8 cellular contexts compared by ENCODE assay signal in genomic region chr5:176360894-176361436, GRCh38. TPM values are rescaled to one million over a fixed set of nuclear protein-coding genes. Genes with fewer than 3 reads are reported as not detected.
A peak's percentile ranks its signal among the peaks of the same experiment; 100 is the strongest.
DNase-seq lines count a peak whose midpoint lies in the region; ATAC-seq, FAIRE-seq and TF ChIP-seq lines count a peak whose summit lies in the region.

No MANE protein-coding gene starts in this region.

- no peaks in the 10 kb centered on the region for H3K9me3 Mint-ChIP-seq in CD4-positive, alpha-beta T cell
- H3K9me3 Mint-ChIP-seq in activated CD8-positive, alpha-beta T cell treated with anti-CD3 and anti-CD28 coated beads, Interleukin-2, amount 10 ng/mL, durations not matched to agents 7 days and 5 days (ENCODE audit: insufficient read depth), result no peaks in the 10 kb centered on the region

- peaks cover 48% of the 10 kb centered on the region for H3K4me1 Mint-ChIP-seq in CD4-positive, alpha-beta T cell (ENCODE audit: low read depth)
- peaks cover 40% of the 10 kb centered on the region for H3K4me1 Mint-ChIP-seq in activated CD8-positive, alpha-beta T cell treated with anti-CD3 and anti-CD28 coated beads, Interleukin-2, amount 10 ng/mL, durations not matched to agents 7 days and 5 days (ENCODE audit: low read depth)

- H3K36me3 Mint-ChIP-seq in CD4-positive, alpha-beta T cell (ENCODE audit: low read depth), result peaks cover 44% of the 10 kb centered on the region
- peaks cover 24% of the 10 kb centered on the region for H3K36me3 Mint-ChIP-seq in activated CD8-positive, alpha-beta T cell treated with anti-CD3 and anti-CD28 coated beads, Interleukin-2, amount 10 ng/mL, durations not matched to agents 7 days and 5 days (ENCODE audit: low read depth)

- H3K27ac Mint-ChIP-seq in CD4-positive, alpha-beta T cell, result peak overlapping the region; percentile 87
- H3K27ac Mint-ChIP-seq in activated CD8-positive, alpha-beta T cell treated with anti-CD3 and anti-CD28 coated beads, Interleukin-2, amount 10 ng/mL, durations not matched to agents 7 days and 5 days, result peak overlapping the region; percentile 99

- no peak for ATAC-seq in CD4-positive, alpha-beta T cell (ENCODE audit: poor library complexity)
- ATAC-seq in HG02943 (IDR thresholded peaks at IDR 0.05; ENCODE audit: low read depth, unreplicated experiment) (peak; percentile 4), left ventricle myocardium superior (peak; percentile 3), gastrocnemius medialis (peak; percentile 18 to 20), HG02938 (IDR thresholded peaks at IDR 0.05; ENCODE audit: unreplicated experiment) (no peak)
- peak; percentile 4 for ATAC-seq in activated CD8-positive, alpha-beta T cell treated with anti-CD3 and anti-CD28 coated beads, Interleukin-2, amount 10 ng/mL, durations not matched to agents 7 days and 5 days

- intact Hi-C loops in CD4-positive, alpha-beta T cell (cut with DNase I, micrococcal nuclease), result loop anchor here (1.0 to 2.0 kb wide), 2 partner anchors 27 to 56 kb away; partner anchors contain the start of genes HIGD2A (in 2 of the 2), NOP16 (in 2 of the 2) and CLTB (in 1 of the 2)
- intact Hi-C loops in left ventricle myocardium superior (cut with micrococcal nuclease), result no loop called here
- intact Hi-C loops in gastrocnemius medialis (cut with DNase I; ENCODE audit: low total_unique reads), result loop anchor here (1.0 to 2.0 kb wide), 4 partner anchors 27 to 176 kb away; partner anchors contain the start of genes CLTB, FAF2, HIGD2A and NOP16

- no peaks in the 10 kb centered on the region for H3K27me3 ChIP-seq in CD4-positive, alpha-beta T cell (ENCODE audit: control insufficient read depth, insufficient read depth, low read length)
- H3K27me3 ChIP-seq in gastrocnemius medialis, result no peaks in the 10 kb centered on the region

- peak overlapping the region; percentile 96 for H3K4me3 Mint-ChIP-seq in CD4-positive, alpha-beta T cell
- H3K4me3 Mint-ChIP-seq in activated CD8-positive, alpha-beta T cell treated with anti-CD3 and anti-CD28 coated beads, Interleukin-2, amount 10 ng/mL, durations not matched to agents 7 days and 5 days, result peak overlapping the region; percentile 99

- no peaks in the 10 kb centered on the region for H3K27me3 Mint-ChIP-seq in CD4-positive, alpha-beta T cell
- no peaks in the 10 kb centered on the region for H3K27me3 Mint-ChIP-seq in activated CD8-positive, alpha-beta T cell treated with anti-CD3 and anti-CD28 coated beads, Interleukin-2, amount 10 ng/mL, durations not matched to agents 7 days and 5 days (ENCODE audit: low read depth)

- H3K4me3 ChIP-seq in gastrocnemius medialis, result peak overlapping the region; percentile 83 to 99 (median 96)

- in situ Hi-C loops in gastrocnemius medialis (cut with MboI; ENCODE audit: low sequenced_read_pairs in 4 of 4), result no loop called here

- peak in 2 of 10 experiments; percentile 2 to 38 for DNase-seq in CD4-positive, alpha-beta T cell
- peak; percentile 28 for DNase-seq in activated CD8-positive, alpha-beta T cell treated with anti-CD3 and anti-CD28 coated beads, Interleukin-2, amount 10 ng/mL, durations not matched to agents 7 days and 5 days
- DNase-seq in left ventricle myocardium superior, result no peak
- DNase-seq in gastrocnemius medialis, result no peak
- DNase-seq in urothelium cell line (ENCODE audit: low spot score), result no peak
- DNase-seq in GM19238 (ENCODE audit: insufficient read length, low spot score), result no peak

- no peak for TF ChIP-seq POLR2A in gastrocnemius medialis (IDR thresholded peaks at IDR 0.05)

- no peak for TF ChIP-seq CTCF in CD4-positive, alpha-beta T cell (IDR thresholded peaks at IDR 0.05)
- TF ChIP-seq CTCF in gastrocnemius medialis (IDR thresholded peaks at IDR 0.05 in 4 of 5, conservative IDR thresholded peaks at IDR 0.05 in 1 of 5), result no peak

- peaks cover 0 to 22% of the 10 kb centered on the region in 2 donors for H3K36me3 ChIP-seq in gastrocnemius medialis

- POLR2A ChIA-PET in CD4-positive, alpha-beta T cell (lab: Charles Lee), result interaction anchor here (1.0 to 3.9 kb wide), 16 partner anchors 9 to 1843 kb away, joined by 3 to 77 read pairs (median 6); partner anchors contain the start of genes CLTB, FAF2, HIGD2A and HNRNPAB
- POLR2A ChIA-PET in activated CD8-positive, alpha-beta T cell treated with anti-CD3 and anti-CD28 coated beads, Interleukin-2, amount 10 ng/mL, durations not matched to agents 7 days and 5 days (lab: Charles Lee), result interaction anchor here (1.4 to 2.5 kb wide), 6 partner anchors 8 to 175 kb away, joined by 4 to 10 read pairs (median 6); no protein-coding TSS in a partner anchor

- H3K9me3 ChIP-seq in CD4-positive, alpha-beta T cell (ENCODE audit: control insufficient read depth, low read length), result no peaks in the 10 kb centered on the region
- H3K9me3 ChIP-seq in gastrocnemius medialis, result no peaks in the 10 kb centered on the region

- peak overlapping the region; percentile 64 for H3K27ac ChIP-seq in CD4-positive, alpha-beta T cell (ENCODE audit: low read depth, low read length)
- H3K27ac ChIP-seq in gastrocnemius medialis, result peak overlapping the region; percentile 92 to 97 (median 94)

- FAIRE-seq in urothelium cell line (lab: Jason Lieb, UNC), result no peak

- peaks cover 11 to 24% of the 10 kb centered on the region in 2 donors for H3K4me1 ChIP-seq in gastrocnemius medialis

- CTCF ChIA-PET in CD4-positive, alpha-beta T cell (lab: Charles Lee), result interaction anchor here (1.5 to 2.8 kb wide), 2 partner anchors 56 to 87 kb away, joined by 5 to 7 read pairs; partner anchors contain the start of genes CLTB and FAF2
- CTCF ChIA-PET in activated CD8-positive, alpha-beta T cell treated with anti-CD3 and anti-CD28 coated beads, Interleukin-2, amount 10 ng/mL, durations not matched to agents 7 days and 5 days (lab: Charles Lee), result interaction anchor here (1.0 to 1.6 kb wide), 2 partner anchors 8 to 87 kb away, joined by 3 to 4 read pairs; partner anchors contain the start of gene FAF2

RNA-seq across cellular contexts. Expression of gene KIAA1191, which starts 0.6 kb away (rescaled TPM):
- 10 to 100 TPM; 64.8 TPM for total RNA-seq in CD4-positive, alpha-beta T cell
- 10 to 100 TPM; 51.0 to 55.7 TPM for total RNA-seq in activated CD8-positive, alpha-beta T cell treated with anti-CD3 and anti-CD28 coated beads, Interleukin-2, amount 10 ng/mL, durations not matched to agents 7 days and 5 days
- 82.2 TPM for total RNA-seq in left ventricle myocardium superior
- 100 to 1,000 TPM in 1 of 4 donors, 10 to 100 TPM in 3; 76.3 to 174 (median 84.1) TPM for total RNA-seq in gastrocnemius medialis

RNA-seq across cellular contexts. Expression of gene ARL10, which starts 4.3 kb away (rescaled TPM):
- 1 to 10 TPM; 3.2 to 4.4 TPM for total RNA-seq in CD4-positive, alpha-beta T cell
- 10 to 100 TPM in 1 of 2 experiments, 1 to 10 TPM in 1; 8.6 to 11.0 TPM for total RNA-seq in activated CD8-positive, alpha-beta T cell treated with anti-CD3 and anti-CD28 coated beads, Interleukin-2, amount 10 ng/mL, durations not matched to agents 7 days and 5 days
- 4.4 TPM for total RNA-seq in left ventricle myocardium superior
- total RNA-seq in gastrocnemius medialis, result 1 to 10 TPM; 1.4 to 4.7 (median 2.4) TPM

RNA-seq across cellular contexts. Expression of gene NOP16, which starts 27.4 kb away (rescaled TPM):
- total RNA-seq in CD4-positive, alpha-beta T cell, result 10 to 100 TPM; 12.0 to 14.5 TPM
- 10 to 100 TPM; 44.5 to 46.3 TPM for total RNA-seq in activated CD8-positive, alpha-beta T cell treated with anti-CD3 and anti-CD28 coated beads, Interleukin-2, amount 10 ng/mL, durations not matched to agents 7 days and 5 days
- total RNA-seq in left ventricle myocardium superior (19.0 TPM), gastrocnemius medialis (10 to 100 TPM; 21.6 to 43.5 (median 33.9) TPM)

RNA-seq across cellular contexts. Expression of gene HIGD2A, which starts 27.6 kb away (rescaled TPM):
- 100 to 1,000 TPM in 1 of 2 experiments, 10 to 100 TPM in 1; 98.2 to 104 TPM for total RNA-seq in CD4-positive, alpha-beta T cell
- 100 to 1,000 TPM; 129 to 142 TPM for total RNA-seq in activated CD8-positive, alpha-beta T cell treated with anti-CD3 and anti-CD28 coated beads, Interleukin-2, amount 10 ng/mL, durations not matched to agents 7 days and 5 days
- total RNA-seq in left ventricle myocardium superior (222 TPM), gastrocnemius medialis (100 to 1,000 TPM; 189 to 274 (median 229) TPM)

RNA-seq across cellular contexts. Expression of gene CLTB, which starts 55.4 kb away (rescaled TPM):
- total RNA-seq in CD4-positive, alpha-beta T cell, result 10 to 100 TPM; 69.5 to 73.2 TPM
- 10 to 100 TPM; 65.4 to 67.7 TPM for total RNA-seq in activated CD8-positive, alpha-beta T cell treated with anti-CD3 and anti-CD28 coated beads, Interleukin-2, amount 10 ng/mL, durations not matched to agents 7 days and 5 days
- total RNA-seq in left ventricle myocardium superior (223 TPM), gastrocnemius medialis (100 to 1,000 TPM; 261 to 386 (median 302) TPM)

Comparison
In these comparisons a context has a peak if more than half of its experiments do, and no peak if none do; other contexts are left out.
1. ATAC-seq: peak in HG02943 (single experiment), activated CD8-positive, alpha-beta T cell treated with anti-CD3 and anti-CD28 coated beads, Interleukin-2, amount 10 ng/mL, durations not matched to agents 7 days and 5 days (single experiment), left ventricle myocardium superior (single experiment) and gastrocnemius medialis (2 of 2); none in CD4-positive, alpha-beta T cell (single experiment) and HG02938 (single experiment).